ENCODE assay signal across 8 cellular contexts in genomic region chr17:75619506-75620431, GRCh38. TPM values are rescaled to one million over a fixed set of nuclear protein-coding genes. Genes with fewer than 3 reads are reported as not detected.
DNase-seq lines count a peak whose midpoint lies in the region; ATAC-seq and TF ChIP-seq lines count a peak whose summit lies in the region.

No MANE protein-coding gene starts in this region.

- no peaks in the 10 kb centered on the region for H3K4me1 Mint-ChIP-seq in activated T-cell treated with anti-CD3 and anti-CD28 coated beads, Interleukin-2, amount 50 U/mL, for 24 hours (ENCODE audit: low read depth)
- no peaks in the 10 kb centered on the region for H3K4me1 Mint-ChIP-seq in activated naive CD8-positive, alpha-beta T cell treated with anti-CD3 and anti-CD28 coated beads for 36 hours

- H3K36me3 ChIP-seq in Loucy (ENCODE audit: insufficient read depth, low read length) (no peaks in the 10 kb centered on the region), lower lobe of right lung (peaks cover 92% of the 10 kb centered on the region)

- no peaks in the 10 kb centered on the region for H3K9me3 Mint-ChIP-seq in activated T-cell treated with anti-CD3 and anti-CD28 coated beads, Interleukin-2, amount 50 U/mL, for 24 hours
- H3K9me3 Mint-ChIP-seq in activated naive CD8-positive, alpha-beta T cell treated with anti-CD3 and anti-CD28 coated beads for 36 hours, result no peaks in the 10 kb centered on the region

- H3K27me3 Mint-ChIP-seq in activated T-cell treated with anti-CD3 and anti-CD28 coated beads, Interleukin-2, amount 50 U/mL, for 24 hours, result no peaks in the 10 kb centered on the region
- no peaks in the 10 kb centered on the region for H3K27me3 Mint-ChIP-seq in activated naive CD8-positive, alpha-beta T cell treated with anti-CD3 and anti-CD28 coated beads for 36 hours

- H3K9ac ChIP-seq in Loucy (ENCODE audit: low read depth, low read length, poor library complexity, severe bottlenecking), result no peak overlapping the region

- H3K4me2 ChIP-seq in Loucy (ENCODE audit: low read depth, low read length, poor library complexity, severe bottlenecking), result no peak overlapping the region

- H3F3A ChIP-seq in Loucy (ENCODE audit: low read depth), result no peaks in the 10 kb centered on the region

- peak; percentile 15 for DNase-seq in activated T-cell treated with anti-CD3 and anti-CD28 coated beads for 48 hours (ENCODE audit: low read depth)
- DNase-seq in activated T-cell treated with anti-CD3 and anti-CD28 coated beads, Interleukin-2, amount 50 U/mL, for 24 hours, result no peak
- peak; percentile 24 for DNase-seq in activated naive CD8-positive, alpha-beta T cell treated with anti-CD3 and anti-CD28 coated beads for 36 hours
- DNase-seq in lower lobe of right lung, result no peak
- no peak for DNase-seq in activated CD8-positive, alpha-beta memory T cell treated with anti-CD3 and anti-CD28 coated beads, Interleukin-2, amount 50 U/mL, for 48 hours
- no peak for DNase-seq in medulla oblongata (ENCODE audit: extremely low spot score)

- no peaks in the 10 kb centered on the region for H3K27me3 ChIP-seq in Loucy (ENCODE audit: insufficient read depth, low read length, poor library complexity, severe bottlenecking)
- H3K27me3 ChIP-seq in lower lobe of right lung (ENCODE audit: low read depth), result no peaks in the 10 kb centered on the region

- TF ChIP-seq CTCF in Loucy (conservative IDR thresholded peaks at IDR 0.05; ENCODE audit: low read length) (peak; percentile 63), lower lobe of right lung (IDR thresholded peaks at IDR 0.05) (peak; percentile 21)

- no peaks in the 10 kb centered on the region for H3K9me2 ChIP-seq in Loucy (replicated peaks; ENCODE audit: low read depth, low read length)

- no peaks in the 10 kb centered on the region for H3K36me3 Mint-ChIP-seq in activated T-cell treated with anti-CD3 and anti-CD28 coated beads, Interleukin-2, amount 50 U/mL, for 24 hours (ENCODE audit: low read depth)
- H3K36me3 Mint-ChIP-seq in activated naive CD8-positive, alpha-beta T cell treated with anti-CD3 and anti-CD28 coated beads for 36 hours, result no peaks in the 10 kb centered on the region

- no peaks in the 10 kb centered on the region for H3K9me3 ChIP-seq in Loucy (ENCODE audit: insufficient read depth, low read depth, low read length)
- no peaks in the 10 kb centered on the region for H3K9me3 ChIP-seq in lower lobe of right lung

- peaks cover 7% of the 10 kb centered on the region for H3K4me1 ChIP-seq in Loucy (ENCODE audit: insufficient read depth, low read length, poor library complexity, severe bottlenecking)
- no peaks in the 10 kb centered on the region for H3K4me1 ChIP-seq in lower lobe of right lung

- no peak overlapping the region for H3K4me3 ChIP-seq in Loucy (ENCODE audit: low read length, poor library complexity, severe bottlenecking)
- no peak overlapping the region for H3K4me3 ChIP-seq in lower lobe of right lung

- H3K27ac ChIP-seq in lower lobe of right lung, result no peak overlapping the region

- H2AFZ ChIP-seq in Loucy (ENCODE audit: low read length), result no peak overlapping the region

- intact Hi-C loops in lower lobe of right lung (cut with DNase I), result no loop called here

- ATAC-seq in lower lobe of right lung (no peak), GM21515 (IDR thresholded peaks at IDR 0.05; ENCODE audit: unreplicated experiment) (no peak)

- no peak overlapping the region for H3K4me3 Mint-ChIP-seq in activated T-cell treated with anti-CD3 and anti-CD28 coated beads, Interleukin-2, amount 50 U/mL, for 24 hours
- no peak overlapping the region for H3K4me3 Mint-ChIP-seq in activated naive CD8-positive, alpha-beta T cell treated with anti-CD3 and anti-CD28 coated beads for 36 hours

- no peaks in the 10 kb centered on the region for H3K79me2 ChIP-seq in Loucy (ENCODE audit: insufficient read depth, low read length)

- H4K20me1 ChIP-seq in Loucy (ENCODE audit: insufficient read depth, low read length, poor library complexity, severe bottlenecking), result no peaks in the 10 kb centered on the region

- H3K27ac Mint-ChIP-seq in activated T-cell treated with anti-CD3 and anti-CD28 coated beads, Interleukin-2, amount 50 U/mL, for 24 hours, result no peak overlapping the region
- no peak overlapping the region for H3K27ac Mint-ChIP-seq in activated naive CD8-positive, alpha-beta T cell treated with anti-CD3 and anti-CD28 coated beads for 36 hours

RNA-seq across cellular contexts. Expression of gene SMIM5, which starts 13.5 kb away (rescaled TPM):
- total RNA-seq in activated naive CD8-positive, alpha-beta T cell treated with anti-CD3 and anti-CD28 coated beads for 36 hours, result under 1 TPM; 0.14 to 0.16 TPM
- 2.7 TPM for total RNA-seq in lower lobe of right lung

RNA-seq across cellular contexts. Expression of gene MYO15B, which starts 32.2 kb away (rescaled TPM):
- total RNA-seq in activated naive CD8-positive, alpha-beta T cell treated with anti-CD3 and anti-CD28 coated beads for 36 hours, result 10 to 100 TPM; 17.8 to 18.9 TPM
- 181 TPM for total RNA-seq in lower lobe of right lung

RNA-seq across cellular contexts. Expression of gene RECQL5, which starts 47.2 kb away (rescaled TPM):
- total RNA-seq in activated naive CD8-positive, alpha-beta T cell treated with anti-CD3 and anti-CD28 coated beads for 36 hours, result 10 to 100 TPM; 31.4 to 32.6 TPM
- 39.4 TPM for total RNA-seq in lower lobe of right lung

RNA-seq across cellular contexts. Expression of gene SAP30BP, which starts 47.4 kb away (rescaled TPM):
- 100 to 1,000 TPM in 1 of 2 experiments, 10 to 100 TPM in 1; 93.4 to 101 TPM for total RNA-seq in activated naive CD8-positive, alpha-beta T cell treated with anti-CD3 and anti-CD28 coated beads for 36 hours
- 73.0 TPM for total RNA-seq in lower lobe of right lung

Comparison
In these comparisons a context has a peak if more than half of its experiments do, and no peak if none do; other contexts are left out.
1. DNase-seq: peak in activated T-cell treated with anti-CD3 and anti-CD28 coated beads for 48 hours (single experiment) and activated naive CD8-positive, alpha-beta T cell treated with anti-CD3 and anti-CD28 coated beads for 36 hours (single experiment); none in activated T-cell treated with anti-CD3 and anti-CD28 coated beads, Interleukin-2, amount 50 U/mL, for 24 hours (single experiment), lower lobe of right lung (single experiment), activated CD8-positive, alpha-beta memory T cell treated with anti-CD3 and anti-CD28 coated beads, Interleukin-2, amount 50 U/mL, for 48 hours (single experiment) and medulla oblongata (single experiment).